In genomic region chr7:131057524-131058065, GRCh38 we compare ENCODE assay signal across 8 cellular contexts.
DNase-seq lines count a peak whose midpoint lies in the region; ATAC-seq, FAIRE-seq and TF ChIP-seq lines count a peak whose summit lies in the region.

No MANE protein-coding gene starts in this region.

- no peak for FAIRE-seq in K562 (lab: Jason Lieb, UNC)

- no TSS peak for BruUV-seq in K562 (replicated peaks; lab: Mats Ljungman, UMichigan)

- no peak overlapping the region for H2AFZ ChIP-seq in K562 (ENCODE audit: low read depth, low read length)

- TF ChIP-seq CTCF in K562 (IDR thresholded peaks at IDR 0.05 in 2 of 3, conservative IDR thresholded peaks at IDR 0.05 in 1 of 3; ENCODE audit: insufficient read depth in 2 of 3, low read depth in 1 of 3, low read length in 3 of 3) = no peak
- TF ChIP-seq CTCF in sigmoid colon (IDR thresholded peaks at IDR 0.05) = no peak

- H3K9me3 ChIP-seq in K562 (replicated peaks; ENCODE audit: control insufficient read depth, insufficient read depth, low read depth, low read length) = no peaks in the 10 kb centered on the region
- H3K9me3 ChIP-seq in sigmoid colon = no peaks in the 10 kb centered on the region

- no peaks in the 10 kb centered on the region for H3K36me3 ChIP-seq in K562 (ENCODE audit: control insufficient read depth, insufficient read depth, low read length)
- H3K36me3 ChIP-seq in sigmoid colon = no peaks in the 10 kb centered on the region

- H3K27ac ChIP-seq in K562 (ENCODE audit: extremely low read depth, low read depth, low read length) (no peak overlapping the region), sigmoid colon (peak overlapping the region; percentile 60 to 80 (median 71))

- H3K4me2 ChIP-seq in K562 (ENCODE audit: insufficient read depth, low read length) = no peak overlapping the region

- no peak for TF ChIP-seq EP300 in K562 (IDR thresholded peaks at IDR 0.05; ENCODE audit: low read length)
- no peak for TF ChIP-seq EP300 in sigmoid colon (IDR thresholded peaks at IDR 0.05)

- H4K20me1 ChIP-seq in K562 (replicated peaks; ENCODE audit: control insufficient read depth, insufficient read depth, low read length) = no peaks in the 10 kb centered on the region

- H3K4me3 ChIP-seq in K562 (no peak overlapping the region), sigmoid colon (no peak overlapping the region)

- DNase-seq in K562 (ENCODE audit: extremely low read depth in 1 of 4, low spot score in 3 of 4) (no peak), sigmoid colon (no peak), T-helper 9 cell (no peak), kidney glomerular epithelial cell (lab: John Stamatoyannopoulos, UW) (no peak), amygdala (lab: John Stamatoyannopoulos, UW) (no peak)

- in situ Hi-C loops in K562 (cut with MboI) = no loop called here

- TF ChIP-seq POLR2A in K562 (conservative IDR thresholded peaks at IDR 0.05) = no peak
- no peak for TF ChIP-seq POLR2A in sigmoid colon (IDR thresholded peaks at IDR 0.05)

- no peak for TF ChIP-seq RAD21 in K562 (CRISPR knock-in tag; conservative IDR thresholded peaks at IDR 0.05 in 1 of 2, IDR thresholded peaks at IDR 0.05 in 1 of 2)

- H3K9ac ChIP-seq in K562 (ENCODE audit: insufficient read depth in 1 of 2, low read depth in 2 of 2, low read length in 2 of 2) = no peak overlapping the region

- H3K4me1 ChIP-seq in K562 (replicated peaks in 1 of 2; ENCODE audit: control insufficient read depth in 2 of 2, insufficient read depth in 2 of 2, low read length in 2 of 2) (peaks cover 0 to 5% of the 10 kb centered on the region in 2 experiments; a peak in 1 of 5 replicates), sigmoid colon (peaks cover 0 to 77% (median 61%) of the 10 kb centered on the region in 4 donors)

- H3K27me3 ChIP-seq in K562 (ENCODE audit: control insufficient read depth in 2 of 2, insufficient read depth in 2 of 2, low read length in 2 of 2) (no peaks in the 10 kb centered on the region), sigmoid colon (no peaks in the 10 kb centered on the region)

- H3K9me1 ChIP-seq in K562 (ENCODE audit: control insufficient read depth, insufficient read depth, low read length) = no peaks in the 10 kb centered on the region

- POLR2A ChIA-PET in K562 (lab: Yijun Ruan, JAX) = no interaction called here

- WGBS in K562 (ENCODE audit: insufficient coverage, low coverage, missing lambda C conversion rate) = 0% methylated on average over 2 of the region's 2 CpGs
- 7 to 16% methylated on average over 2 of the region's 2 CpGs for WGBS in sigmoid colon, 2 donors

- CTCF ChIA-PET in K562 (lab: Yijun Ruan, JAX; ENCODE audit: low intra/inter-chr PET ratio) = interaction anchor here (0.6 to 0.7 kb wide), 2 partner anchors 401 to 1951 kb away, joined by 3 to 4 read pairs; no protein-coding TSS in a partner anchor

- H3K79me2 ChIP-seq in K562 (ENCODE audit: control insufficient read depth, insufficient read depth, low read length) = no peaks in the 10 kb centered on the region

- ATAC-seq in GM19397 (IDR thresholded peaks at IDR 0.05; ENCODE audit: unreplicated experiment) = peak; percentile 18
- ATAC-seq in HG03571 (IDR thresholded peaks at IDR 0.05; ENCODE audit: unreplicated experiment) = peak; percentile 41
- ATAC-seq in K562 = peak; percentile 71
- no peak for ATAC-seq in HG02938 (IDR thresholded peaks at IDR 0.05; ENCODE audit: unreplicated experiment)

- intact Hi-C loops in K562 (cut with micrococcal nuclease) (no loop called here), sigmoid colon (cut with DNase I) (no loop called here)

TF ChIP-seq in K562, 482 proteins besides CTCF, POLR2A, EP300 and RAD21:
- TF ChIP-seq GABPA (tag; conservative IDR thresholded peaks at IDR 0.05; ENCODE audit: low read depth) (peak; percentile 43), TFAM (CRISPR knock-in tag; conservative IDR thresholded peaks at IDR 0.05) (no peak), ZNF121 (CRISPR knock-in tag; conservative IDR thresholded peaks at IDR 0.05) (peak; percentile 74; the same call in 1 of the 2 replicates), MEF2A (IDR thresholded peaks at IDR 0.05; ENCODE audit: control insufficient read depth, low read depth, low read length) (no peak)
